In the genomic region with DNA sequence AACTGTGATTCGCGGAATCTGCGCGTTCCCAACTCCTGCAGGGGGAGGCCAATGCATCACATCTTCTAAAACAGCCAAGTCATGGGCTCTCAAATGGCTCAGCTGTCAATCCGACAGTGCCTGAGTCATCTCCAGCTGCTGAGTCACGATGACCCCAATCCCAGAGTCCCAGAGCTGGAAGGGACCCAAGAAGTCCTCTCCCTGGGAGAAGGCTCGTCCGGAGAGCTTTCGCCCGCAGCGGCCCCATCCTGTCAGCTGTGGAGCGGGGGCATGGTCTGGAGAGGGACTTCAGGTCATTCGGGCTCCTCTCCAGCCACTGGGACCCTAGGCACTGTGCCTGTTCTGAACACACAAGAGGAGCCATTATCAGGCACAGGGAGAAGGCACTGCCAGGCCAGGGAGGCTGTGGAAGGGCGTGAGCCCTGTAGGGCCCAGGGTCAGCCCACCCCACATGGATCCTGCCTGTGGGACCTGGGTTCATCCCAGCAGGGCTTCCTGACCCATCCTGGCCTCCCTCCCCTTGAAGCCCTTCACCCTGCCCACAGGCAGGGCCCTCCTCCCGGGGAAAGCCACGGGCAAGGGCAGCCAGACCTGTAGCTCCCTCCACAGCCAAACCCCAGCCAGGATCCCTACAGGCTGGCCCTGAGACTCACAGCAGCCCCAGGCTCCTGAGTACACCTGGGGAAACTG, we compare ENCODE assay signal across 1 cellular context.
A peak's percentile ranks its signal among the peaks of the same experiment; 100 is the strongest.
TF ChIP-seq lines count a peak whose summit lies in the region.

No MANE protein-coding gene starts in this region.

TF ChIP-seq in IMR-90, 13 proteins besides CTCF, POLR2A, EP300 and RAD21 (continued from another document):
- TF ChIP-seq FOS (IDR thresholded peaks at IDR 0.05; ENCODE audit: low read depth, low read length): peak; percentile 97
- peak; percentile 24; the same call in 1 of the 2 replicates for TF ChIP-seq SMC3 (IDR thresholded peaks at IDR 0.05; ENCODE audit: low read depth, low read length)
- peak; percentile 90 for TF ChIP-seq MAZ (IDR thresholded peaks at IDR 0.05; ENCODE audit: borderline replicate concordance, low read depth, low read length)
TF ChIP-seq in IMR-90: peak in this region for 6.
